Comparison of ENCODE assay signal across 16 cellular contexts in genomic region chr6:82458705-82459104, GRCh38.
DNase-seq lines count a peak whose midpoint lies in the region; ATAC-seq, FAIRE-seq and TF ChIP-seq lines count a peak whose summit lies in the region.
"Had no signal": no experiment of that assay in that cellular context is flagged by ENCODE, and none has a peak within 500 bp of the region (broad histone marks: within the 10 kb centered on the region; RNA-seq: fewer than 3 reads in every experiment).

No MANE protein-coding gene starts in this region.

- intact Hi-C loops in HepG2 (cut with micrococcal nuclease; ENCODE audit: unreplicated experiment) (no loop called here), right lobe of liver (cut with DNase I) (no loop called here)

- no peaks in the 10 kb centered on the region for H3K36me3 ChIP-seq in HepG2 (replicated peaks in 1 of 2; ENCODE audit: control insufficient read depth in 1 of 2, insufficient read depth in 2 of 2, low read length in 2 of 2)
- no peaks in the 10 kb centered on the region for H3K36me3 ChIP-seq in right lobe of liver
- no peaks in the 10 kb centered on the region for H3K36me3 ChIP-seq in keratinocyte (ENCODE audit: control insufficient read depth in 2 of 2, extremely low read depth in 1 of 2, insufficient read depth in 2 of 2, low read length in 2 of 2)
- no peaks in the 10 kb centered on the region for H3K36me3 ChIP-seq in mesenchymal stem cell (ENCODE audit: control insufficient read depth in 1 of 2, insufficient read depth in 2 of 2, low read depth in 1 of 2, low read length in 2 of 2)
- H3K36me3 ChIP-seq: BLaER1 treated with 17β-estradiol and CSF1 and Interleukin-3, amounts not matched to agents 10 nM and 100 nM; HAP-1 had no signal

- H3K79me2 ChIP-seq in HepG2 (ENCODE audit: insufficient read depth, low read length) = no peaks in the 10 kb centered on the region
- H3K79me2 ChIP-seq in keratinocyte (ENCODE audit: control insufficient read depth, insufficient read depth, low read length) = no peaks in the 10 kb centered on the region

- no peak overlapping the region for H2BK12ac ChIP-seq in mesenchymal stem cell (ENCODE audit: low read length in 2 of 2)

- TF ChIP-seq EP300 in HepG2 (IDR thresholded peaks at IDR 0.05; ENCODE audit: low read depth in 2 of 2, low read length in 2 of 2) (no peak), HepG2 (CRISPR knock-in tag; IDR thresholded peaks at IDR 0.05; ENCODE audit: borderline replicate concordance) (no peak)

- H3K27ac ChIP-seq in HepG2 (ENCODE audit: extremely low read length, insufficient read depth, low read length) (no peak overlapping the region), right lobe of liver (no peak overlapping the region), RWPE1 (peak overlapping the region; percentile 79), keratinocyte (ENCODE audit: control insufficient read depth, insufficient read depth, low read length) (peak overlapping the region; percentile 65), mesenchymal stem cell (ENCODE audit: low read length, poor library complexity, severe bottlenecking) (no peak overlapping the region)
- H3K27ac ChIP-seq: BLaER1 treated with 17β-estradiol and CSF1 and Interleukin-3, amounts not matched to agents 10 nM and 100 nM had no signal

- H3K4me3 ChIP-seq in HepG2 (replicated peaks in 1 of 3; ENCODE audit: insufficient read depth in 1 of 3, low read depth in 2 of 3, low read length in 3 of 3) = no peak overlapping the region
- no peak overlapping the region for H3K4me3 ChIP-seq in right lobe of liver
- H3K4me3 ChIP-seq in epithelial cell of esophagus (ENCODE audit: low read length) = no peak overlapping the region
- no peak overlapping the region for H3K4me3 ChIP-seq in keratinocyte (ENCODE audit: control insufficient read depth in 2 of 3, extremely low read depth in 1 of 3, insufficient read depth in 2 of 3, low read depth in 1 of 3, low read length in 3 of 3)
- H3K4me3 ChIP-seq in mesenchymal stem cell (ENCODE audit: insufficient read depth in 1 of 2, low read depth in 1 of 2, low read length in 2 of 2) = no peak overlapping the region
- H3K4me3 ChIP-seq: BLaER1 treated with 17β-estradiol and CSF1 and Interleukin-3, amounts not matched to agents 10 nM and 100 nM; HAP-1 had no signal

- H3K9me3 ChIP-seq in HepG2 (ENCODE audit: low read length) (no peaks in the 10 kb centered on the region), right lobe of liver (no peaks in the 10 kb centered on the region), keratinocyte (ENCODE audit: control insufficient read depth, low read depth, low read length) (peaks cover 4% of the 10 kb centered on the region), mesenchymal stem cell (ENCODE audit: control insufficient read depth, low read length) (peaks cover 20% of the 10 kb centered on the region)
- H3K9me3 ChIP-seq: BLaER1 treated with 17β-estradiol and CSF1 and Interleukin-3, amounts not matched to agents 10 nM and 100 nM; HAP-1 had no signal

- FAIRE-seq in HepG2 (lab: Jason Lieb, UNC) (no peak), keratinocyte (lab: Jason Lieb, UNC) (no peak)
- FAIRE-seq: HTR-8/SVneo had no signal

- TF ChIP-seq CTCF in HepG2 (CRISPR knock-in tag; IDR thresholded peaks at IDR 0.05) (no peak), right lobe of liver (IDR thresholded peaks at IDR 0.05) (no peak), RWPE1 (conservative IDR thresholded peaks at IDR 0.05; ENCODE audit: low read depth) (no peak), epithelial cell of esophagus (IDR thresholded peaks at IDR 0.05; ENCODE audit: insufficient read depth, low read depth, low read length, missing control alignments) (no peak), keratinocyte (optimal IDR thresholded peaks at IDR 0.05 in 1 of 3, IDR thresholded peaks at IDR 0.05 in 1 of 3, conservative IDR thresholded peaks at IDR 0.05 in 1 of 3; ENCODE audit: extremely low read depth in 1 of 3, insufficient read depth in 2 of 3, low read length in 3 of 3) (no peak)

- H2AK5ac ChIP-seq in mesenchymal stem cell (ENCODE audit: low read length, severe bottlenecking) = no peak overlapping the region

- no peaks in the 10 kb centered on the region for H3K79me1 ChIP-seq in mesenchymal stem cell (replicated peaks; ENCODE audit: low read length, poor library complexity, severe bottlenecking)

- H4K20me1 ChIP-seq in HepG2 (ENCODE audit: insufficient read depth, low read length) (no peaks in the 10 kb centered on the region), keratinocyte (ENCODE audit: control insufficient read depth, extremely low read depth, insufficient read depth, low read length) (no peaks in the 10 kb centered on the region)
- H4K20me1 ChIP-seq: BLaER1 treated with 17β-estradiol and CSF1 and Interleukin-3, amounts not matched to agents 10 nM and 100 nM had no signal

- H3K18ac ChIP-seq in mesenchymal stem cell (ENCODE audit: low read depth in 1 of 2, low read length in 2 of 2) = no peak overlapping the region

- BruUV-seq in HepG2 (replicated peaks; lab: Mats Ljungman, UMichigan) = no TSS peak

- no peak overlapping the region for H4K8ac ChIP-seq in mesenchymal stem cell (ENCODE audit: low read length)

- ATAC-seq in HepG2 = no peak
- no peak for ATAC-seq in right lobe of liver
- ATAC-seq in HG03442 (IDR thresholded peaks at IDR 0.05; ENCODE audit: unreplicated experiment) = no peak
- ATAC-seq: CD8-positive, alpha-beta T cell had no signal

- no peak overlapping the region for H2BK15ac ChIP-seq in mesenchymal stem cell (ENCODE audit: low read depth, poor library complexity, severe bottlenecking)

- H4K91ac ChIP-seq in mesenchymal stem cell (ENCODE audit: low read length) = no peak overlapping the region

- TF ChIP-seq RAD21 in HepG2 (CRISPR knock-in tag; IDR thresholded peaks at IDR 0.05) = no peak

- 0% methylated on average over 2 of the region's 2 CpGs for WGBS in HepG2 (ENCODE audit: low lambda C conversion rate)
- WGBS in right lobe of liver (ENCODE audit: insufficient coverage, low coverage, low lambda C conversion rate, missing lambda C conversion rate) = 44% methylated on average over 1 of the region's 2 CpGs
- 70% methylated on average over 1 of the region's 2 CpGs for WGBS in mesenchymal stem cell

- H3K27me3 ChIP-seq in HepG2 (ENCODE audit: control insufficient read depth in 1 of 2, insufficient read depth in 2 of 2, low read length in 2 of 2) (no peaks in the 10 kb centered on the region), right lobe of liver (no peaks in the 10 kb centered on the region), keratinocyte (ENCODE audit: control insufficient read depth, extremely low read depth, insufficient read depth, low read length) (no peaks in the 10 kb centered on the region), mesenchymal stem cell (ENCODE audit: control insufficient read depth in 1 of 2, insufficient read depth in 1 of 2, low read length in 2 of 2) (no peaks in the 10 kb centered on the region)
- H3K27me3 ChIP-seq: BLaER1 treated with 17β-estradiol and CSF1 and Interleukin-3, amounts not matched to agents 10 nM and 100 nM had no signal

- no peak overlapping the region for H2BK5ac ChIP-seq in mesenchymal stem cell (ENCODE audit: low read depth, low read length, poor library complexity, severe bottlenecking)

- no peak overlapping the region for H3K14ac ChIP-seq in mesenchymal stem cell (ENCODE audit: low read length in 2 of 2)

- H3K9ac ChIP-seq in HepG2 (ENCODE audit: insufficient read depth, low read depth, low read length) (no peak overlapping the region), keratinocyte (ENCODE audit: control insufficient read depth, extremely low read depth, insufficient read depth, low read length) (no peak overlapping the region), mesenchymal stem cell (ENCODE audit: low read length) (no peak overlapping the region)
- H3K9ac ChIP-seq: BLaER1 treated with 17β-estradiol and CSF1 and Interleukin-3, amounts not matched to agents 10 nM and 100 nM had no signal

- no peak overlapping the region for H3K4ac ChIP-seq in mesenchymal stem cell (ENCODE audit: low read depth in 1 of 2, low read length in 2 of 2)

- H3K9me1 ChIP-seq in keratinocyte (ENCODE audit: control insufficient read depth, extremely low read depth, insufficient read depth, low read length) = no peaks in the 10 kb centered on the region

- dilution Hi-C loops in keratinocyte (cut with MboI; ENCODE audit: extremely low pct_ligation_motif_present, low sequenced_read_pairs) = no loop called here

- POLR2A ChIA-PET in HepG2 (lab: Yijun Ruan, JAX) = no interaction called here
- POLR2A ChIA-PET in RWPE1 (lab: Yijun Ruan, JAX; ENCODE audit: low non-redundant PET) = no interaction called here

- DNase-seq in HepG2 (ENCODE audit: low spot score) = no peak
- no peak for DNase-seq in right lobe of liver
- no peak for DNase-seq in RWPE1 (ENCODE audit: low spot score)
- peak; percentile 32 for DNase-seq in epithelial cell of esophagus (ENCODE audit: low read depth)
- DNase-seq in keratinocyte (ENCODE audit: low read depth, low spot score) = no peak
- DNase-seq in NK-92 (lab: John Stamatoyannopoulos, UW; ENCODE audit: unreplicated experiment) = no peak
- no peak for DNase-seq in mesenchymal stem cell
- DNase-seq: 8988T; Calu3; CD8-positive, alpha-beta T cell; DMS79 treated with DMSO at 0.1 percent for 48 hours; GF-D8 had no signal

- CTCF ChIA-PET in HepG2 (lab: Yijun Ruan, JAX; ENCODE audit: low intra/inter-chr PET ratio, low total read pairs) = no interaction called here
- CTCF ChIA-PET in RWPE1 (lab: Yijun Ruan, JAX) = no interaction called here

- in situ Hi-C loops in HepG2 (cut with HindIII; ENCODE audit: extremely low pct_ligation_motif_present, low pct_unique_long_range_greater_than_20kb) = no loop called here

- H3K4me1 ChIP-seq in HepG2 (ENCODE audit: insufficient read depth, low read length) (no peaks in the 10 kb centered on the region), right lobe of liver (no peaks in the 10 kb centered on the region), keratinocyte (ENCODE audit: control insufficient read depth, extremely low read depth, insufficient read depth, low read length) (peaks cover 21% of the 10 kb centered on the region), mesenchymal stem cell (ENCODE audit: control insufficient read depth, insufficient read depth, low read depth, low read length) (no peaks in the 10 kb centered on the region)
- H3K4me1 ChIP-seq: BLaER1 treated with 17β-estradiol and CSF1 and Interleukin-3, amounts not matched to agents 10 nM and 100 nM; HAP-1 had no signal

- H3K4me2 ChIP-seq in HepG2 (ENCODE audit: low read depth, low read length) = no peak overlapping the region
- peak overlapping the region; percentile 48 for H3K4me2 ChIP-seq in keratinocyte (ENCODE audit: control insufficient read depth, extremely low read depth, insufficient read depth, low read depth, low read length)
- H3K4me2 ChIP-seq in mesenchymal stem cell (ENCODE audit: low read length, poor library complexity, severe bottlenecking) = no peak overlapping the region
- H3K4me2 ChIP-seq: BLaER1 treated with 17β-estradiol and CSF1 and Interleukin-3, amounts not matched to agents 10 nM and 100 nM had no signal

- TF ChIP-seq POLR2A in HepG2 (IDR thresholded peaks at IDR 0.05; ENCODE audit: insufficient read depth in 1 of 2, low read depth in 2 of 2, low read length in 2 of 2) (no peak), right lobe of liver (IDR thresholded peaks at IDR 0.05) (no peak)

- no peak overlapping the region for H2BK120ac ChIP-seq in mesenchymal stem cell (ENCODE audit: low read depth, low read length)

- H2AFZ ChIP-seq in HepG2 (ENCODE audit: low read length) = no peak overlapping the region
- peak overlapping the region; percentile 41 for H2AFZ ChIP-seq in keratinocyte (ENCODE audit: control insufficient read depth, low read length)
- H2AFZ ChIP-seq in mesenchymal stem cell (ENCODE audit: low read depth, low read length) = no peak overlapping the region

- H3K23ac ChIP-seq in mesenchymal stem cell (ENCODE audit: low read length in 2 of 2) = no peak overlapping the region

Comparison
In these comparisons a context has a peak if more than half of its experiments do, and no peak if none do; other contexts are left out.
1. H3K27ac ChIP-seq: peak in RWPE1 (single experiment) and keratinocyte (single experiment); none in HepG2 (single experiment), right lobe of liver (0 of 3) and mesenchymal stem cell (single experiment).